Comparison of ENCODE assay signal across 7 cellular contexts in the genomic region with DNA sequence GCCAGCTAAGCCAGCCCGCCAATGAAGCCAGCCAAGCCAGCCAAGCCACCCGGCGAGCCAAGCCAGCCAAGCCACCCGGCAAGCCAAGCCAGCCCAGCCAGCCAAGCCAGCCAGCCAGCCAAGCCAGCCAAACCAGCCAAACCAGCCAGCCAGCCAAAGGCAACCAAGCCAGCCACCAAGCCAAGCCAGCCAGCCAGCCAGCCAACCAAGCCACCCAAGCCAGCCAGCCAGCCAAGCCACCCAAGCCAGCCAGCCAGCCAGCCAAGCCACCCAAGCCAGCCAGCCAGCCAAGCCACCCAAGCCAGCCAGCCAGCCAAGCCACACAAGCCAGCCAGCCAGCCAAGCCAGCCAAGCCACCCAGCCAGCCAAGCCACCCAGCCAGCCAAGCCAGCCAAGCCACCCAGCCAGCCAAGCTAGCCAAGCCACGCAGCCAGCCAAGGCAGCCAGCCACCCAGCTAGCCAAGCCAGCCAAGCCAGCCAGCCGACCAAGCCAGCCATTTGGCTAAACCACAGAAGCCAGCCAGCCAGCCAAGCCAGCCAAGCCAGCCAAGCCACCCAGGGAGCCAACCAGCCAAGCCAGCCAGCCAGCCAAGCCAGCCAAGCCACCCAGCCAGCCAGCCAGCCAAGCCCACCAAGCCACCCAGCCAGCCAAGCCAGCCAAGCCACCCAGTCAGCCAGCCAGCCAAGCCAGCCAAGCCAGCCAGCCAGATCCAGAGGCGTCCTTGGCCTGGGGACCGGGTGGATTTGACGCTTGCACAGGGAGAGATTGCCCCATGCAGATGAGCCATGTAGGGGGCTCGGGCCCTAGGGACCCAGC.
A peak's percentile ranks its signal among the peaks of the same experiment; 100 is the strongest.
DNase-seq lines count a peak whose midpoint lies in the region; ATAC-seq and TF ChIP-seq lines count a peak whose summit lies in the region.
"Not testable (repeated sequence)": the region's sequence is repeated elsewhere in the genome, so short reads cannot be mapped to it uniquely, and the experiment has no call there.

No MANE protein-coding gene starts in this region.

- DNase-seq in Daoy (ENCODE audit: low read depth) = peak; percentile 21
- DNase-seq in RWPE2 (ENCODE audit: low spot score) = peak; percentile 85
- DNase-seq in ascending aorta (ENCODE audit: low spot score in 2 of 2) = peak; percentile 9 to 64
- peak; percentile 57 for DNase-seq in Right ventricle myocardium superior
- peak; percentile 4 to 32 for DNase-seq in left colon
- DNase-seq in osteoblast (ENCODE audit: insufficient read length, low spot score, missing footprints) = peak; percentile 32
- DNase-seq in stimulated activated CD4-positive, alpha-beta T cell treated with anti-CD3 and anti-CD28 coated beads, Interleukin-4, amount 100 ng/mL, for 1 hour = peak; percentile 2

- H3K9me3 ChIP-seq in RWPE2 (ENCODE audit: severe bottlenecking) (peaks cover 11% of the 10 kb centered on the region), ascending aorta (peaks cover 16 to 18% of the 10 kb centered on the region in 2 donors), osteoblast (ENCODE audit: low read depth, low read length) (peaks cover 23% of the 10 kb centered on the region)

- not testable (repeated sequence) for H3K27ac ChIP-seq in RWPE2 (ENCODE audit: poor library complexity, severe bottlenecking); ascending aorta; osteoblast (ENCODE audit: low read depth, low read length)

- not testable (repeated sequence) for H4K20me1 ChIP-seq in osteoblast (ENCODE audit: insufficient read depth, low read length)

- not testable (repeated sequence) for H2AFZ ChIP-seq in osteoblast (ENCODE audit: low read length)

- ATAC-seq in RWPE2 (ENCODE audit: low read depth); Right ventricle myocardium superior (ENCODE audit: poor library complexity); left colon: not testable (repeated sequence)

- intact Hi-C loops in ascending aorta (cut with DNase I); Right ventricle myocardium superior (cut with DNase I): not testable (repeated sequence)
- intact Hi-C loops in left colon (cut with DNase I, micrococcal nuclease) = loop anchor here in 1 of 2 donors (5.0 kb wide), 1 partner anchor 66 kb away; no protein-coding TSS in a partner anchor

- H3K27me3 ChIP-seq in RWPE2 (ENCODE audit: insufficient read depth, poor library complexity, severe bottlenecking); ascending aorta; osteoblast (ENCODE audit: insufficient read depth, low read length): not testable (repeated sequence)

- TF ChIP-seq CTCF in RWPE2 (IDR thresholded peaks at IDR 0.05; ENCODE audit: poor library complexity, severe bottlenecking); ascending aorta (IDR thresholded peaks at IDR 0.05); osteoblast (IDR thresholded peaks at IDR 0.05; ENCODE audit: extremely low read depth, low read depth, low read length): not testable (repeated sequence)

- H3K4me1 ChIP-seq in RWPE2 (ENCODE audit: insufficient read depth, poor library complexity, severe bottlenecking); ascending aorta; osteoblast (ENCODE audit: insufficient read depth, low read length): not testable (repeated sequence)

- H3K36me3 ChIP-seq in RWPE2 (ENCODE audit: low read depth); ascending aorta; osteoblast (ENCODE audit: insufficient read depth, low read length): not testable (repeated sequence)

- H3K79me2 ChIP-seq in osteoblast (ENCODE audit: insufficient read depth, low read length) = not testable (repeated sequence)

- not testable (repeated sequence) for H3K4me2 ChIP-seq in osteoblast (ENCODE audit: insufficient read depth, low read length)

- not testable (repeated sequence) for H3K4me3 ChIP-seq in RWPE2 (ENCODE audit: severe bottlenecking); ascending aorta; osteoblast (ENCODE audit: insufficient read depth, low read length)

Comparison
In these comparisons a context has a peak if more than half of its experiments do, and no peak if none do; other contexts are left out.
1. DNase-seq: peak in every context shown above with its lines; median percentile 85 in RWPE2; 57 in Right ventricle myocardium superior; 36 in ascending aorta; 32 in osteoblast; 21 in Daoy; 18 in left colon; 2 in stimulated activated CD4-positive, alpha-beta T cell treated with anti-CD3 and anti-CD28 coated beads, Interleukin-4, amount 100 ng/mL, for 1 hour.